In genomic region chr3:190560284-190560895, GRCh38 we compare ENCODE assay signal across 26 cellular contexts.
"Had no signal": no experiment of that assay in that cellular context is flagged by ENCODE, and none has a peak within 500 bp of the region (broad histone marks: within the 10 kb centered on the region; RNA-seq: fewer than 3 reads in every experiment).

No MANE protein-coding gene starts in this region.

- FAIRE-seq: kidney, small intestine, urothelium cell line had no signal

- H3K4me3 ChIP-seq: gastrocnemius medialis, hepatocyte, psoas muscle, sigmoid colon, transverse colon had no signal

- H3K9me3 Mint-ChIP-seq: central memory CD8-positive, alpha-beta T cell; dendritic cell treated with granulocyte-macrophage colony-stimulating factor and Interleukin-4, amounts not matched to agents 40 ng/mL and 50 ng/mL, for 4 days; stimulated activated naive B cell treated with anti-CD40 and anti-IgM and Interleukin-4, amounts not matched to agents 10 μg/mL and 1 μg/mL and 100 μg/mL, for 72 hours had no signal

- H3K4me2 ChIP-seq: hepatocyte had no signal

- H3K27ac ChIP-seq: gastrocnemius medialis, hepatocyte, parathyroid adenoma, psoas muscle, sigmoid colon, transverse colon had no signal

- H3K9ac ChIP-seq: parathyroid adenoma had no signal

- H3K4me1 ChIP-seq: parathyroid adenoma, psoas muscle, sigmoid colon, transverse colon had no signal

- DNase-seq: activated CD4-positive, alpha-beta T cell treated with anti-CD3 and anti-CD28 coated beads for 36 hours; activated CD4-positive, alpha-beta T cell treated with anti-CD3 and anti-CD28 coated beads, Interleukin-2, amount 50 U/mL, for 48 hours; activated CD4-positive, CD25-positive, alpha-beta regulatory T cell; activated CD8-positive, alpha-beta memory T cell treated with anti-CD3 and anti-CD28 coated beads, Interleukin-2, amount 50 U/mL, for 48 hours; activated naive CD8-positive, alpha-beta T cell treated with anti-CD3 and anti-CD28 coated beads, Interleukin-2, amount 50 U/mL, for 24 hours; activated T-cell treated with anti-CD3 and anti-CD28 coated beads, Interleukin-2, amount 50 U/mL, for 24 hours; amygdala; gastrocnemius medialis; glutamatergic neuron; kidney; left colon; mammary epithelial cell; naive B cell; nucleus accumbens; psoas muscle; sigmoid colon; small intestine; stimulated activated CD4-positive, alpha-beta T cell treated with anti-CD3 and anti-CD28 coated beads, Interleukin-1b, Interleukin-23, amount 100 ng/mL, for 48 hours; stimulated activated naive B cell treated with anti-CD40 and anti-IgM and Interleukin-4, amounts not matched to agents 10 μg/mL and 1 μg/mL and 100 μg/mL, for 72 hours; transverse colon had no signal

- H3K27ac Mint-ChIP-seq: activated CD4-positive, alpha-beta T cell treated with anti-CD3 and anti-CD28 coated beads for 36 hours; activated naive CD4-positive, alpha-beta T cell treated with anti-CD3 and anti-CD28 coated beads, Interleukin-2, amount 50 U/mL, for 24 hours; activated naive CD8-positive, alpha-beta T cell treated with anti-CD3 and anti-CD28 coated beads, Interleukin-2, amount 50 U/mL, for 24 hours; activated T-cell treated with anti-CD3 and anti-CD28 coated beads, Interleukin-2, amount 50 U/mL, for 24 hours; dendritic cell treated with granulocyte-macrophage colony-stimulating factor and Interleukin-4, amounts not matched to agents 40 ng/mL and 50 ng/mL, for 4 days; naive B cell; stimulated activated naive B cell treated with anti-CD40 and anti-IgM and Interleukin-4, amounts not matched to agents 10 μg/mL and 1 μg/mL and 100 μg/mL, for 72 hours had no signal

- H2AFZ ChIP-seq: hepatocyte, parathyroid adenoma had no signal

- H3K36me3 ChIP-seq: gastrocnemius medialis, sigmoid colon, transverse colon had no signal

- H3K4me3 Mint-ChIP-seq: activated CD4-positive, alpha-beta T cell treated with anti-CD3 and anti-CD28 coated beads for 36 hours; activated naive CD4-positive, alpha-beta T cell treated with anti-CD3 and anti-CD28 coated beads, Interleukin-2, amount 50 U/mL, for 24 hours; activated naive CD8-positive, alpha-beta T cell treated with anti-CD3 and anti-CD28 coated beads, Interleukin-2, amount 50 U/mL, for 24 hours; activated T-cell treated with anti-CD3 and anti-CD28 coated beads, Interleukin-2, amount 50 U/mL, for 24 hours; central memory CD8-positive, alpha-beta T cell; dendritic cell treated with granulocyte-macrophage colony-stimulating factor and Interleukin-4, amounts not matched to agents 40 ng/mL and 50 ng/mL, for 4 days; naive B cell; stimulated activated naive B cell treated with anti-CD40 and anti-IgM and Interleukin-4, amounts not matched to agents 10 μg/mL and 1 μg/mL and 100 μg/mL, for 72 hours had no signal

- H3K27me3 Mint-ChIP-seq: activated CD4-positive, alpha-beta T cell treated with anti-CD3 and anti-CD28 coated beads for 36 hours; activated naive CD4-positive, alpha-beta T cell treated with anti-CD3 and anti-CD28 coated beads, Interleukin-2, amount 50 U/mL, for 24 hours; activated naive CD8-positive, alpha-beta T cell treated with anti-CD3 and anti-CD28 coated beads, Interleukin-2, amount 50 U/mL, for 24 hours; activated T-cell treated with anti-CD3 and anti-CD28 coated beads, Interleukin-2, amount 50 U/mL, for 24 hours; central memory CD8-positive, alpha-beta T cell; dendritic cell treated with granulocyte-macrophage colony-stimulating factor and Interleukin-4, amounts not matched to agents 40 ng/mL and 50 ng/mL, for 4 days; naive B cell; stimulated activated naive B cell treated with anti-CD40 and anti-IgM and Interleukin-4, amounts not matched to agents 10 μg/mL and 1 μg/mL and 100 μg/mL, for 72 hours had no signal

- H3K9me3 ChIP-seq: gastrocnemius medialis, psoas muscle, sigmoid colon had no signal

- H3K27me3 ChIP-seq: gastrocnemius medialis, hepatocyte, sigmoid colon, transverse colon had no signal

- ATAC-seq: activated CD4-positive, alpha-beta T cell treated with anti-CD3 and anti-CD28 coated beads for 36 hours; activated naive CD8-positive, alpha-beta T cell treated with anti-CD3 and anti-CD28 coated beads, Interleukin-2, amount 50 U/mL, for 24 hours; gastrocnemius medialis; left colon; psoas muscle; stimulated activated naive B cell treated with anti-CD40 and anti-IgM and Interleukin-4, amounts not matched to agents 10 μg/mL and 1 μg/mL and 100 μg/mL, for 72 hours had no signal
